Comparison of ENCODE assay signal across 12 cellular contexts in the genomic region with DNA sequence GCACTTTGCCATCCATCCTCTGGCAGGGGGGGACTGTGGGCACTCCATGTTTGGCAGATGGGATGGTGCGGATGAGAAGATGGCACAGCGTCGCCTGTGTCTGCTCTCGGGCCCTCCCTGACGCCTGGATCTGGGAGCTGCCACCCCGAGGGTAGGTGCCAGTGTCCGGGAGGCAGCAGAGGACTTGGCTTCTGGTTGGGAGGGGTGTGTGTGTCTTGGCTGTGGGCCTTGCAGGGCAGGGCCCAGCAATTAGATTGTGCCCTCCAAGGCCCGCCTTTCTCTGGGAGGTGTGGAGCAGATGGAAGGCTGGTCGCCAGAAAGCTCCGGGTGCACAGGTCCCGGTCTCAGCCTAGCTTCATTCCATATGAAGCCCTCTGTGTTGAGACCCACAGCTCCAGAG. TPM values are rescaled to one million over a fixed set of nuclear protein-coding genes. Genes with fewer than 3 reads are reported as not detected.
DNase-seq lines count a peak whose midpoint lies in the region; ATAC-seq and TF ChIP-seq lines count a peak whose summit lies in the region.
"Had no signal": no experiment of that assay in that cellular context is flagged by ENCODE, and none has a peak within 500 bp of the region (broad histone marks: within the 10 kb centered on the region; RNA-seq: fewer than 3 reads in every experiment).

No MANE protein-coding gene starts in this region.

- TF ChIP-seq POLR2A in suprapubic skin (IDR thresholded peaks at IDR 0.05): no peak

- peaks cover 79 to 85% of the 10 kb centered on the region in 2 donors for H3K4me1 Mint-ChIP-seq in effector memory CD8-positive, alpha-beta T cell (ENCODE audit: low read depth in 2 of 2)
- peaks cover 17% of the 10 kb centered on the region for H3K4me1 Mint-ChIP-seq in WTC11

- CTCF ChIA-PET in WTC11 (lab: Charles Lee): interaction anchor here (0.7 to 4.0 kb wide), 3 partner anchors 11 to 215 kb away, joined by 3 to 20 read pairs (median 4); no protein-coding TSS in a partner anchor

- H3K36me3 Mint-ChIP-seq in effector memory CD8-positive, alpha-beta T cell (ENCODE audit: insufficient read depth): peaks cover 63% of the 10 kb centered on the region
- H3K36me3 Mint-ChIP-seq in WTC11: no peaks in the 10 kb centered on the region

- no peak overlapping the region for H3K27ac ChIP-seq in suprapubic skin

- peaks cover 2% of the 10 kb centered on the region for H3K4me1 ChIP-seq in suprapubic skin
- H3K4me1 ChIP-seq: BE2C had no signal

- no peaks in the 10 kb centered on the region for H3K36me3 ChIP-seq in suprapubic skin
- H3K36me3 ChIP-seq: BE2C, MG63 had no signal

- TF ChIP-seq EP300 in suprapubic skin (IDR thresholded peaks at IDR 0.05): no peak

- H3K9me3 ChIP-seq in suprapubic skin: no peaks in the 10 kb centered on the region
- H3K9me3 ChIP-seq: BE2C, MG63 had no signal

- H3K4me3 ChIP-seq in suprapubic skin: peak overlapping the region; percentile 4
- H3K4me3 ChIP-seq: MG63 had no signal

- H3K9me3 Mint-ChIP-seq in effector memory CD8-positive, alpha-beta T cell: no peaks in the 10 kb centered on the region
- no peaks in the 10 kb centered on the region for H3K9me3 Mint-ChIP-seq in WTC11

- WGBS in suprapubic skin: 37% methylated on average over 10 of the region's 11 CpGs

- H3K27ac Mint-ChIP-seq in effector memory CD8-positive, alpha-beta T cell: peak overlapping the region; percentile 86 to 90
- no peak overlapping the region for H3K27ac Mint-ChIP-seq in WTC11

- DNase-seq in Right ventricle myocardium superior (no peak), cardiac septum (ENCODE audit: low spot score) (no peak), NCI-H446 treated with DMSO at 0.1 percent for 48 hours (lab: John Stamatoyannopoulos, UW) (peak; percentile 11), suprapubic skin (ENCODE audit: low spot score in 2 of 2) (no peak), inferior parietal cortex (ENCODE audit: extremely low spot score) (no peak), WTC11 (ENCODE audit: low spot score) (no peak)
- DNase-seq in effector memory CD8-positive, alpha-beta T cell: no peak
- DNase-seq: activated naive CD4-positive, alpha-beta T cell treated with anti-CD3 and anti-CD28 coated beads, Interleukin-2, amount 50 U/mL, for 16 hours; BE2C; islet precursor cell; MG63 had no signal

- H3K4me3 Mint-ChIP-seq in effector memory CD8-positive, alpha-beta T cell: peak overlapping the region; percentile 98 to 99
- H3K4me3 Mint-ChIP-seq in WTC11: no peak overlapping the region

- ATAC-seq in Right ventricle myocardium superior (ENCODE audit: poor library complexity): peak; percentile 54
- ATAC-seq in effector memory CD8-positive, alpha-beta T cell (replicated peaks): no peak
- no peak for ATAC-seq in WTC11
- no peak for ATAC-seq in GM19467 (IDR thresholded peaks at IDR 0.05; ENCODE audit: unreplicated experiment)

- H3K27me3 ChIP-seq in suprapubic skin: peaks cover 38% of the 10 kb centered on the region
- H3K27me3 ChIP-seq: BE2C, MG63 had no signal

- POLR2A ChIA-PET in WTC11 (lab: Charles Lee): no interaction called here

- intact Hi-C loops in Right ventricle myocardium superior (cut with DNase I) (no loop called here), cardiac septum (cut with DNase I) (no loop called here)

- no peaks in the 10 kb centered on the region for H3K27me3 Mint-ChIP-seq in effector memory CD8-positive, alpha-beta T cell
- H3K27me3 Mint-ChIP-seq in WTC11 (ENCODE audit: low read depth): no peaks in the 10 kb centered on the region

- TF ChIP-seq CTCF in suprapubic skin (IDR thresholded peaks at IDR 0.05) (no peak), WTC11 (IDR thresholded peaks at IDR 0.05) (no peak)

TF ChIP-seq in WTC11, 78 proteins besides CTCF, POLR2A, EP300 and RAD21:
- TF ChIP-seq JAZF1 (CRISPR knock-in tag; IDR thresholded peaks at IDR 0.05): no peak
- no peak for TF ChIP-seq EMX1 (CRISPR knock-in tag; IDR thresholded peaks at IDR 0.05)
- TF ChIP-seq, protein P1, sequence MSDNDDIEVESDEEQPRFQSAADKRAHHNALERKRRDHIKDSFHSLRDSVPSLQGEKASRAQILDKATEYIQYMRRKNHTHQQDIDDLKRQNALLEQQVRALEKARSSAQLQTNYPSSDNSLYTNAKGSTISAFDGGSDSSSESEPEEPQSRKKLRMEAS (CRISPR knock-in tag; IDR thresholded peaks at IDR 0.05): no peak
- TF ChIP-seq NFATC4 (CRISPR knock-in tag; IDR thresholded peaks at IDR 0.05): no peak
- TF ChIP-seq, protein P2, sequence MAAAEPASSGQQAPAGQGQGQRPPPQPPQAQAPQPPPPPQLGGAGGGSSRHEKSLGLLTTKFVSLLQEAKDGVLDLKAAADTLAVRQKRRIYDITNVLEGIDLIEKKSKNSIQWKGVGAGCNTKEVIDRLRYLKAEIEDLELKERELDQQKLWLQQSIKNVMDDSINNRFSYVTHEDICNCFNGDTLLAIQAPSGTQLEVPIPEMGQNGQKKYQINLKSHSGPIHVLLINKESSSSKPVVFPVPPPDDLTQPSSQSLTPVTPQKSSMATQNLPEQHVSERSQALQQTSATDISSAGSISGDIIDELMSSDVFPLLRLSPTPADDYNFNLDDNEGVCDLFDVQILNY (CRISPR knock-in tag; IDR thresholded peaks at IDR 0.05): no peak
- TF ChIP-seq ATF1 (CRISPR knock-in tag; IDR thresholded peaks at IDR 0.05): no peak
- TF ChIP-seq, protein P3, sequence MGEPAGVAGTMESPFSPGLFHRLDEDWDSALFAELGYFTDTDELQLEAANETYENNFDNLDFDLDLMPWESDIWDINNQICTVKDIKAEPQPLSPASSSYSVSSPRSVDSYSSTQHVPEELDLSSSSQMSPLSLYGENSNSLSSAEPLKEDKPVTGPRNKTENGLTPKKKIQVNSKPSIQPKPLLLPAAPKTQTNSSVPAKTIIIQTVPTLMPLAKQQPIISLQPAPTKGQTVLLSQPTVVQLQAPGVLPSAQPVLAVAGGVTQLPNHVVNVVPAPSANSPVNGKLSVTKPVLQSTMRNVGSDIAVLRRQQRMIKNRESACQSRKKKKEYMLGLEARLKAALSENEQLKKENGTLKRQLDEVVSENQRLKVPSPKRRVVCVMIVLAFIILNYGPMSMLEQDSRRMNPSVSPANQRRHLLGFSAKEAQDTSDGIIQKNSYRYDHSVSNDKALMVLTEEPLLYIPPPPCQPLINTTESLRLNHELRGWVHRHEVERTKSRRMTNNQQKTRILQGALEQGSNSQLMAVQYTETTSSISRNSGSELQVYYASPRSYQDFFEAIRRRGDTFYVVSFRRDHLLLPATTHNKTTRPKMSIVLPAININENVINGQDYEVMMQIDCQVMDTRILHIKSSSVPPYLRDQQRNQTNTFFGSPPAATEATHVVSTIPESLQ (CRISPR knock-in tag; IDR thresholded peaks at IDR 0.05): no peak
- TF ChIP-seq, protein P4, sequence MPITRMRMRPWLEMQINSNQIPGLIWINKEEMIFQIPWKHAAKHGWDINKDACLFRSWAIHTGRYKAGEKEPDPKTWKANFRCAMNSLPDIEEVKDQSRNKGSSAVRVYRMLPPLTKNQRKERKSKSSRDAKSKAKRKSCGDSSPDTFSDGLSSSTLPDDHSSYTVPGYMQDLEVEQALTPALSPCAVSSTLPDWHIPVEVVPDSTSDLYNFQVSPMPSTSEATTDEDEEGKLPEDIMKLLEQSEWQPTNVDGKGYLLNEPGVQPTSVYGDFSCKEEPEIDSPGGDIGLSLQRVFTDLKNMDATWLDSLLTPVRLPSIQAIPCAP (CRISPR knock-in tag; IDR thresholded peaks at IDR 0.05): no peak
- TF ChIP-seq, protein P5, sequence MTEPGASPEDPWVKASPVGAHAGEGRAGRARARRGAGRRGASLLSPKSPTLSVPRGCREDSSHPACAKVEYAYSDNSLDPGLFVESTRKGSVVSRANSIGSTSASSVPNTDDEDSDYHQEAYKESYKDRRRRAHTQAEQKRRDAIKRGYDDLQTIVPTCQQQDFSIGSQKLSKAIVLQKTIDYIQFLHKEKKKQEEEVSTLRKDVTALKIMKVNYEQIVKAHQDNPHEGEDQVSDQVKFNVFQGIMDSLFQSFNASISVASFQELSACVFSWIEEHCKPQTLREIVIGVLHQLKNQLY (CRISPR knock-in tag; IDR thresholded peaks at IDR 0.05): no peak
- no peak for TF ChIP-seq ELF4 (CRISPR knock-in tag; IDR thresholded peaks at IDR 0.05; ENCODE audit: low read depth)
- TF ChIP-seq, protein P6, sequence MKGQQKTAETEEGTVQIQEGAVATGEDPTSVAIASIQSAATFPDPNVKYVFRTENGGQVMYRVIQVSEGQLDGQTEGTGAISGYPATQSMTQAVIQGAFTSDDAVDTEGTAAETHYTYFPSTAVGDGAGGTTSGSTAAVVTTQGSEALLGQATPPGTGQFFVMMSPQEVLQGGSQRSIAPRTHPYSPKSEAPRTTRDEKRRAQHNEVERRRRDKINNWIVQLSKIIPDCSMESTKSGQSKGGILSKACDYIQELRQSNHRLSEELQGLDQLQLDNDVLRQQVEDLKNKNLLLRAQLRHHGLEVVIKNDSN (CRISPR knock-in tag; IDR thresholded peaks at IDR 0.05): no peak
- TF ChIP-seq ZNF219 (CRISPR knock-in tag; IDR thresholded peaks at IDR 0.05; ENCODE audit: borderline replicate concordance): no peak
- TF ChIP-seq TP53 (CRISPR knock-in tag; IDR thresholded peaks at IDR 0.05): no peak
- TF ChIP-seq, protein P7, sequence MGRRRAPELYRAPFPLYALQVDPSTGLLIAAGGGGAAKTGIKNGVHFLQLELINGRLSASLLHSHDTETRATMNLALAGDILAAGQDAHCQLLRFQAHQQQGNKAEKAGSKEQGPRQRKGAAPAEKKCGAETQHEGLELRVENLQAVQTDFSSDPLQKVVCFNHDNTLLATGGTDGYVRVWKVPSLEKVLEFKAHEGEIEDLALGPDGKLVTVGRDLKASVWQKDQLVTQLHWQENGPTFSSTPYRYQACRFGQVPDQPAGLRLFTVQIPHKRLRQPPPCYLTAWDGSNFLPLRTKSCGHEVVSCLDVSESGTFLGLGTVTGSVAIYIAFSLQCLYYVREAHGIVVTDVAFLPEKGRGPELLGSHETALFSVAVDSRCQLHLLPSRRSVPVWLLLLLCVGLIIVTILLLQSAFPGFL (CRISPR knock-in tag; IDR thresholded peaks at IDR 0.05; ENCODE audit: borderline replicate concordance): no peak

RNA-seq across cellular contexts. Expression of a gene that starts 1.4 kb away (rescaled TPM):
- total RNA-seq in Right ventricle myocardium superior (46.8 TPM), cardiac septum (31.2 TPM), suprapubic skin (10 to 100 TPM; 10.8 to 18.3 (median 12.6) TPM), WTC11 (2021) (64.5 to 72.8 TPM (median 65.4 TPM) in 3 replicates)

RNA-seq across cellular contexts. Expression of a gene that starts 48.2 kb away (rescaled TPM):
- total RNA-seq in Right ventricle myocardium superior: 0.11 TPM
- total RNA-seq in cardiac septum: 0.13 TPM
- 1 to 10 TPM in 2 of 4 donors, under 1 TPM in 2; 0.42 to 1.6 (median 0.84) TPM for total RNA-seq in suprapubic skin
- 14.4 to 15.2 TPM (median 14.6 TPM) in 3 replicates for total RNA-seq in WTC11 (2021)
